12 cellular contexts compared by ENCODE assay signal in the genomic region with DNA sequence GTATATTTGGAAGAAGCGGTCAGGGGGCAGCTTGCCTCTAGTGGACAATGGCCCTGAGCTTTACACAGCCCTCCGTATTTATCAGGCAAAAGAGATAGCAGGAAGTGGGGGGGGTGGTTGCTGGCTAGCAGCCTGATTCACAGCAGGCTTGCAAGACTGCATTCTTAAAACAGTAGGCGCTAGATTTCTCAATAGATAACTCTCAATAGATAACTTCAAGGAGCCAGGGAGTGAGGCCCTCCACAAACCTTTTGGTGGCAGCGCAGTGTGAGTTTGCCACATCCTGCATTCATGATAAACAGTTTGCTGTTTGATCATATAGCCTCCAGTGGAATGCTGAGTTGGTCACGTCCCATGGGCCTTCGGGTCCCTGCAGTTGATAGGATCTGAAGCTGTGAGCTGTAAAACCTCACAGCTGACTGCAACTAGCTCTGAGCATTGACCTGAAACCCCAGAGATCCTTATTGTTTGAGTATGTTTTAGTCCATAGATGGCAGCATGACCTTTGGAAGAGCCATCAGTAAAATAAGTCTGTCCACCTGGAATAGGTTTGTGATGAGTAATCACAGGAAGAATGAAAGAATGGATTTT. TPM values are rescaled to one million over a fixed set of nuclear protein-coding genes. Genes with fewer than 3 reads are reported as not detected.
A peak's percentile ranks its signal among the peaks of the same experiment; 100 is the strongest.
DNase-seq lines count a peak whose midpoint lies in the region; TF ChIP-seq lines count a peak whose summit lies in the region.
"Had no signal": no experiment of that assay in that cellular context is flagged by ENCODE, and none has a peak within 500 bp of the region (broad histone marks: within the 10 kb centered on the region; RNA-seq: fewer than 3 reads in every experiment).

No MANE protein-coding gene starts in this region.

- no peaks in the 10 kb centered on the region for H3K4me1 ChIP-seq in H9 (ENCODE audit: insufficient read depth, low read length)
- no peaks in the 10 kb centered on the region for H3K4me1 ChIP-seq in neural progenitor cell

- no peak overlapping the region for H4K5ac ChIP-seq in H9 (ENCODE audit: insufficient read length, low read depth, low read length)

- H3K14ac ChIP-seq in H9 (ENCODE audit: insufficient read depth, low read length): no peak overlapping the region

- no peak overlapping the region for H2BK15ac ChIP-seq in H9 (ENCODE audit: low read depth, low read length)

- H2BK20ac ChIP-seq in H9 (ENCODE audit: low read depth, low read length, poor library complexity, severe bottlenecking): no peak overlapping the region

- no peak overlapping the region for H2AK5ac ChIP-seq in H9 (ENCODE audit: insufficient read length, low read length)

- no peaks in the 10 kb centered on the region for H3K23me2 ChIP-seq in H9 (ENCODE audit: insufficient read length, low read depth, low read length, poor library complexity, severe bottlenecking)

- H3K9me3 Mint-ChIP-seq in H9 (peaks cover 80 to 89% of the 10 kb centered on the region in 2 experiments), neural progenitor cell (peaks cover 21% of the 10 kb centered on the region)
- no peaks in the 10 kb centered on the region for H3K9me3 Mint-ChIP-seq in dendritic cell treated with granulocyte-macrophage colony-stimulating factor and Interleukin-4, amounts not matched to agents 40 ng/mL and 50 ng/mL, for 4 days

- no peaks in the 10 kb centered on the region for H3K27me3 Mint-ChIP-seq in H9 (ENCODE audit: low read depth)
- no peaks in the 10 kb centered on the region for H3K27me3 Mint-ChIP-seq in dendritic cell treated with granulocyte-macrophage colony-stimulating factor and Interleukin-4, amounts not matched to agents 40 ng/mL and 50 ng/mL, for 4 days
- no peaks in the 10 kb centered on the region for H3K27me3 Mint-ChIP-seq in neural progenitor cell (ENCODE audit: insufficient read depth, low read depth)
- H3K27me3 Mint-ChIP-seq: stimulated activated naive CD8-positive, alpha-beta T cell treated with anti-CD3 and anti-CD28 coated beads, Interleukin-15, amount 100 ng/mL, for 72 hours had no signal

- no peak overlapping the region for H2BK5ac ChIP-seq in H9 (ENCODE audit: insufficient read length, low read length)

- no peak overlapping the region for H4K91ac ChIP-seq in H9 (ENCODE audit: insufficient read length, low read depth, low read length)

- H3K9ac ChIP-seq in H9 (ENCODE audit: extremely low read depth, insufficient read length, low read length) (no peak overlapping the region), neural progenitor cell (no peak overlapping the region)

- no peaks in the 10 kb centered on the region for H3K79me1 ChIP-seq in H9 (ENCODE audit: insufficient read depth, low read depth, low read length, poor library complexity, severe bottlenecking)

- no peaks in the 10 kb centered on the region for H3K36me3 ChIP-seq in neural progenitor cell

- no peak overlapping the region for H3K18ac ChIP-seq in H9 (ENCODE audit: insufficient read length, low read depth, low read length)

- no peak overlapping the region for H3K4ac ChIP-seq in H9 (ENCODE audit: low read depth, low read length)

- no peak overlapping the region for H3K4me3 Mint-ChIP-seq in H9
- H3K4me3 Mint-ChIP-seq in dendritic cell treated with granulocyte-macrophage colony-stimulating factor and Interleukin-4, amounts not matched to agents 40 ng/mL and 50 ng/mL, for 4 days: peak overlapping the region; percentile 39
- H3K4me3 Mint-ChIP-seq in neural progenitor cell: peak overlapping the region; percentile 24
- H3K4me3 Mint-ChIP-seq: stimulated activated naive CD8-positive, alpha-beta T cell treated with anti-CD3 and anti-CD28 coated beads, Interleukin-15, amount 100 ng/mL, for 72 hours had no signal

- peaks cover 0 to 18% of the 10 kb centered on the region in 2 experiments; a peak in 2 of 4 replicates for H3K4me1 Mint-ChIP-seq in H9
- peaks cover 88% of the 10 kb centered on the region for H3K4me1 Mint-ChIP-seq in dendritic cell treated with granulocyte-macrophage colony-stimulating factor and Interleukin-4, amounts not matched to agents 40 ng/mL and 50 ng/mL, for 4 days (ENCODE audit: low read depth)
- H3K4me1 Mint-ChIP-seq in neural progenitor cell: peaks cover 21% of the 10 kb centered on the region
- H3K4me1 Mint-ChIP-seq: stimulated activated naive CD8-positive, alpha-beta T cell treated with anti-CD3 and anti-CD28 coated beads, Interleukin-15, amount 100 ng/mL, for 72 hours had no signal

- H2AFZ ChIP-seq in H9 (ENCODE audit: low read length) (no peak overlapping the region), neural progenitor cell (replicated peaks) (no peak overlapping the region)

- no peak overlapping the region for H3T11ph ChIP-seq in H9 (ENCODE audit: low read length)

- H3K9me3 ChIP-seq in H9 (ENCODE audit: control insufficient read depth, low read depth, low read length) (peaks cover 4% of the 10 kb centered on the region), neural progenitor cell (ENCODE audit: low read depth) (peaks cover 6% of the 10 kb centered on the region)

- H2BK120ac ChIP-seq in H9 (ENCODE audit: low read depth, low read length, poor library complexity, severe bottlenecking): no peak overlapping the region

- no peak overlapping the region for H2BK12ac ChIP-seq in H9 (ENCODE audit: insufficient read length, low read depth, low read length)

- H3K79me2 ChIP-seq in H9 (ENCODE audit: insufficient read depth, low read length) (no peaks in the 10 kb centered on the region), neural progenitor cell (ENCODE audit: low read depth) (no peaks in the 10 kb centered on the region)

- no peaks in the 10 kb centered on the region for H3F3A ChIP-seq in neural progenitor cell (ENCODE audit: low read depth)

- H3K4me3 ChIP-seq in neural progenitor cell: no peak overlapping the region

- DNase-seq in H9 (peak; percentile 28), NOMO-1 treated with dmso at 0.1 percent for 144 hours (lab: John Stamatoyannopoulos, UW; ENCODE audit: unreplicated experiment) (peak; percentile 11), neural progenitor cell (ENCODE audit: low spot score) (no peak), GM20000 (ENCODE audit: low spot score) (no peak), GF-D8 (lab: John Stamatoyannopoulos, UW) (no peak), dedifferentiated amniotic fluid mesenchymal stem cell (ENCODE audit: extremely low spot score) (no peak)
- DNase-seq in stimulated activated CD4-positive, alpha-beta T cell treated with anti-CD3 and anti-CD28 coated beads, Interleukin-2, amount 100 ng/mL, for 24 hours: no peak
- DNase-seq: activated CD4-positive, alpha-beta T cell treated with anti-CD3 and anti-CD28 coated beads for 4 hours; effector CD4-positive, alpha-beta T cell; stimulated activated naive CD8-positive, alpha-beta T cell treated with anti-CD3 and anti-CD28 coated beads, Interleukin-15, amount 100 ng/mL, for 72 hours had no signal

- no CpG with 5 or more reads among the region's 6 CpGs for WGBS in H9 (ENCODE audit: extremely low coverage, insufficient read length, low lambda C conversion rate)

- H4K20me1 ChIP-seq in H9 (ENCODE audit: control insufficient read depth, insufficient read depth, insufficient read length): no peaks in the 10 kb centered on the region
- no peaks in the 10 kb centered on the region for H4K20me1 ChIP-seq in neural progenitor cell (ENCODE audit: low read depth)

- no peak overlapping the region for H3K23ac ChIP-seq in H9 (ENCODE audit: insufficient read length, low read depth, low read length)

- H3K4me2 ChIP-seq in H9 (ENCODE audit: insufficient read depth, insufficient read length, low read length) (no peak overlapping the region), neural progenitor cell (no peak overlapping the region)

- no peak overlapping the region for H4K8ac ChIP-seq in H9 (replicated peaks; ENCODE audit: insufficient read length, low read depth, low read length)

- peak overlapping the region in 1 of 3 experiments; percentile 60; a peak in 1 of 7 replicates for H3K27ac Mint-ChIP-seq in H9
- peak overlapping the region; percentile 87 for H3K27ac Mint-ChIP-seq in dendritic cell treated with granulocyte-macrophage colony-stimulating factor and Interleukin-4, amounts not matched to agents 40 ng/mL and 50 ng/mL, for 4 days
- peak overlapping the region; percentile 81 for H3K27ac Mint-ChIP-seq in neural progenitor cell
- H3K27ac Mint-ChIP-seq: stimulated activated naive CD8-positive, alpha-beta T cell treated with anti-CD3 and anti-CD28 coated beads, Interleukin-15, amount 100 ng/mL, for 72 hours had no signal

- no peak for TF ChIP-seq CTCF in H9 (conservative IDR thresholded peaks at IDR 0.05)
- TF ChIP-seq CTCF in neural progenitor cell (IDR thresholded peaks at IDR 0.05): no peak
- no peak for TF ChIP-seq CTCF in GM20000 (IDR thresholded peaks at IDR 0.05; ENCODE audit: extremely low read depth, missing control alignments)

- H3K36me3 Mint-ChIP-seq in H9 (ENCODE audit: insufficient read depth in 1 of 3, low read depth in 3 of 3): peaks cover 3 to 31% (median 9%) of the 10 kb centered on the region in 3 experiments; a peak in 4 of 7 replicates
- peaks cover 92% of the 10 kb centered on the region for H3K36me3 Mint-ChIP-seq in dendritic cell treated with granulocyte-macrophage colony-stimulating factor and Interleukin-4, amounts not matched to agents 40 ng/mL and 50 ng/mL, for 4 days (ENCODE audit: low read depth)
- peaks cover 3% of the 10 kb centered on the region for H3K36me3 Mint-ChIP-seq in neural progenitor cell

- no peaks in the 10 kb centered on the region for H3K27me3 ChIP-seq in H9 (ENCODE audit: insufficient read depth, low read length)
- H3K27me3 ChIP-seq in neural progenitor cell: no peaks in the 10 kb centered on the region

- no peak overlapping the region for H3K27ac ChIP-seq in H9 (ENCODE audit: insufficient read length, low read depth, low read length)
- H3K27ac ChIP-seq in neural progenitor cell: no peak overlapping the region

- H3K56ac ChIP-seq in H9 (ENCODE audit: insufficient read length, low read depth, low read length): no peak overlapping the region

- intact Hi-C loops in dendritic cell treated with granulocyte-macrophage colony-stimulating factor and Interleukin-4, amounts not matched to agents 40 ng/mL and 50 ng/mL, for 4 days (cut with micrococcal nuclease): no loop called here

RNA-seq across cellular contexts. Expression of gene FPR3, which starts 12.2 kb away (rescaled TPM):
- total RNA-seq in H9 (2021): not detected in 2 replicates
- not detected in 2 replicates for total RNA-seq in neural progenitor cell (ENCODE audit: low replicate concordance)
- total RNA-seq: activated naive CD4-positive, alpha-beta T cell treated with anti-CD3 and anti-CD28 coated beads, Interleukin-2, amount 50 U/mL, for 72 hours had no signal

RNA-seq across cellular contexts. Expression of gene FPR2, which starts 46.2 kb away (rescaled TPM):
- not detected in 2 replicates for total RNA-seq in H9 (2021)
- total RNA-seq in neural progenitor cell (ENCODE audit: low replicate concordance): not detected in 2 replicates
- total RNA-seq: activated naive CD4-positive, alpha-beta T cell treated with anti-CD3 and anti-CD28 coated beads, Interleukin-2, amount 50 U/mL, for 72 hours had no signal

RNA-seq across cellular contexts. Expression of gene FPR1, which starts 55.5 kb away (rescaled TPM):
- total RNA-seq in H9 (2021) (not detected in 2 replicates), neural progenitor cell (ENCODE audit: low replicate concordance) (not detected in 2 replicates)
- total RNA-seq: activated naive CD4-positive, alpha-beta T cell treated with anti-CD3 and anti-CD28 coated beads, Interleukin-2, amount 50 U/mL, for 72 hours had no signal

Comparison
In these comparisons a context has a peak if more than half of its experiments do, and no peak if none do; other contexts are left out.
1. DNase-seq: peak in H9 (single experiment) and NOMO-1 treated with dmso at 0.1 percent for 144 hours (single experiment); none in neural progenitor cell (single experiment), stimulated activated CD4-positive, alpha-beta T cell treated with anti-CD3 and anti-CD28 coated beads, Interleukin-2, amount 100 ng/mL, for 24 hours (0 of 2), GM20000 (single experiment), GF-D8 (single experiment) and dedifferentiated amniotic fluid mesenchymal stem cell (single experiment).
2. H3K4me3 Mint-ChIP-seq: peak in dendritic cell treated with granulocyte-macrophage colony-stimulating factor and Interleukin-4, amounts not matched to agents 40 ng/mL and 50 ng/mL, for 4 days (single experiment) and neural progenitor cell (single experiment); none in H9 (0 of 2).